Comparison of ENCODE assay signal across 24 cellular contexts in genomic region chr7:37429435-37429791, GRCh38.
"Had no signal": no experiment of that assay in that cellular context is flagged by ENCODE, and none has a peak within 500 bp of the region (broad histone marks: within the 10 kb centered on the region; RNA-seq: fewer than 3 reads in every experiment).

No MANE protein-coding gene starts in this region.

- DNase-seq: effector CD8-positive, alpha-beta T cell; endodermal cell; foreskin fibroblast; gastrocnemius medialis; heart left ventricle; kidney; left cardiac atrium; left lung; mesendoderm; midbrain; naive thymus-derived CD8-positive, alpha-beta T cell; nephron progenitor cell; stimulated activated CD4-positive, alpha-beta T cell treated with anti-CD3 and anti-CD28 coated beads, Interleukin-4, amount 100 ng/mL, for 4 hours; stimulated activated naive CD4-positive, alpha-beta T cell; stimulated activated naive CD8-positive, alpha-beta T cell treated with anti-CD3 and anti-CD28 coated beads, Interleukin-15, amount 100 ng/mL, for 72 hours; trophoblast cell had no signal

- H3K27me3 ChIP-seq: gastrocnemius medialis, heart left ventricle, hepatocyte, left lung, right atrium auricular region, thyroid gland, vagina had no signal

- H3K4me3 Mint-ChIP-seq: endodermal cell; nephron progenitor cell; stimulated activated naive CD8-positive, alpha-beta T cell treated with anti-CD3 and anti-CD28 coated beads, Interleukin-15, amount 100 ng/mL, for 72 hours had no signal

- H3K36me3 ChIP-seq: gastrocnemius medialis, left lung, prostate gland, right atrium auricular region, vagina had no signal

- H3K4me3 ChIP-seq: gastrocnemius medialis, heart left ventricle, hepatocyte, left lung, prostate gland, right atrium auricular region, thyroid gland, vagina had no signal

- H3K27ac Mint-ChIP-seq: endodermal cell; nephron progenitor cell; stimulated activated naive CD8-positive, alpha-beta T cell treated with anti-CD3 and anti-CD28 coated beads, Interleukin-15, amount 100 ng/mL, for 72 hours had no signal

- H3K27me3 Mint-ChIP-seq: naive thymus-derived CD8-positive, alpha-beta T cell; stimulated activated naive CD8-positive, alpha-beta T cell treated with anti-CD3 and anti-CD28 coated beads, Interleukin-15, amount 100 ng/mL, for 72 hours had no signal

- H3K27ac ChIP-seq: epithelial cell of prostate, gastrocnemius medialis, heart left ventricle, hepatocyte, prostate gland, right atrium auricular region, vagina had no signal

- H3K4me1 ChIP-seq: prostate gland had no signal

- H3K9me3 ChIP-seq: gastrocnemius medialis, heart left ventricle, left lung, prostate gland, right atrium auricular region, thyroid gland, vagina had no signal

- H3K9me3 Mint-ChIP-seq: endodermal cell; naive thymus-derived CD8-positive, alpha-beta T cell; nephron progenitor cell; stimulated activated naive CD8-positive, alpha-beta T cell treated with anti-CD3 and anti-CD28 coated beads, Interleukin-15, amount 100 ng/mL, for 72 hours had no signal

- ATAC-seq: esophagus mucosa; gastrocnemius medialis; heart left ventricle; left lung; naive thymus-derived CD8-positive, alpha-beta T cell; sciatic nerve; stimulated activated naive CD8-positive, alpha-beta T cell treated with anti-CD3 and anti-CD28 coated beads, Interleukin-15, amount 100 ng/mL, for 72 hours had no signal
